ENCODE assay signal across 19 cellular contexts in the genomic region with DNA sequence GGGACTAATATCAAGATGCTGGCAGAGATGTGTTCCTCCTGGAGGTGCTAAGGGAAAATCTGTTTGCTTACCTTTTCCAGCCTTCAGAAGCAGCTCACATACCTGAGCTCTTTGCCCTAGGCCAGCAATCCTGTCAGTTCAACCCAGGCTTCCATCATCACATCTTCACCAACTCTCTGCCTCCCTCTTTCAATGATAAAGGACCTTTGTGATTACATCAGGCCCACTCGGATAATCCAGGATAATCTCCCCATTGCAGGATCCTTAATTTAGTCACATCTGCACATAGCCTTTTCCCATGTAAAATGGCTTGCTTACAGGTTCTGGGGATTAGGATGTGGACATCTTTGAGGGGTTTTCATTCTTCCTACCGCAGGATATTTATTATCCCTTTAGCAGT. TPM values are rescaled to one million over a fixed set of nuclear protein-coding genes. Genes with fewer than 3 reads are reported as not detected.
DNase-seq lines count a peak whose midpoint lies in the region; ATAC-seq and TF ChIP-seq lines count a peak whose summit lies in the region.
"Had no signal": no experiment of that assay in that cellular context is flagged by ENCODE, and none has a peak within 500 bp of the region (broad histone marks: within the 10 kb centered on the region; RNA-seq: fewer than 3 reads in every experiment).

No MANE protein-coding gene starts in this region.

- H3K23ac ChIP-seq in mesenchymal stem cell (ENCODE audit: low read length in 2 of 2) = no peak overlapping the region

- no peak overlapping the region for H3K9ac ChIP-seq in NT2/D1 (ENCODE audit: insufficient read length, low read depth)
- no peak overlapping the region for H3K9ac ChIP-seq in neural progenitor cell
- no peak overlapping the region for H3K9ac ChIP-seq in mesenchymal stem cell (ENCODE audit: low read length)
- H3K9ac ChIP-seq: BLaER1 had no signal

- H3K4me2 ChIP-seq in GM23338 = no peak overlapping the region
- no peak overlapping the region for H3K4me2 ChIP-seq in neural progenitor cell
- no peak overlapping the region for H3K4me2 ChIP-seq in mesenchymal stem cell (ENCODE audit: low read length, poor library complexity, severe bottlenecking)
- H3K4me2 ChIP-seq: BLaER1 had no signal

- H3K36me3 ChIP-seq in GM23338 (ENCODE audit: insufficient read depth) (no peaks in the 10 kb centered on the region), NT2/D1 (ENCODE audit: insufficient read depth, insufficient read length, low read length) (peaks cover 4% of the 10 kb centered on the region), neural progenitor cell (no peaks in the 10 kb centered on the region), mesenchymal stem cell (ENCODE audit: control insufficient read depth in 1 of 2, insufficient read depth in 2 of 2, low read depth in 1 of 2, low read length in 2 of 2) (peaks cover 2 to 4% of the 10 kb centered on the region in 2 experiments)

- H3K4me1 Mint-ChIP-seq in GM23338 (peaks cover 7% of the 10 kb centered on the region), neural progenitor cell (no peaks in the 10 kb centered on the region)

- no peak overlapping the region for H3K27ac Mint-ChIP-seq in GM23338
- H3K27ac Mint-ChIP-seq in neural progenitor cell = no peak overlapping the region

- H4K91ac ChIP-seq in mesenchymal stem cell (ENCODE audit: low read length) = no peak overlapping the region

- no peak overlapping the region for H2AK5ac ChIP-seq in mesenchymal stem cell (ENCODE audit: low read length, severe bottlenecking)

- no peak overlapping the region for H4K8ac ChIP-seq in mesenchymal stem cell (ENCODE audit: low read length)

- H3K18ac ChIP-seq in mesenchymal stem cell (ENCODE audit: low read depth in 1 of 2, low read length in 2 of 2) = no peak overlapping the region

- H3K9me3 ChIP-seq in NT2/D1 (ENCODE audit: insufficient read depth, low read length) = no peaks in the 10 kb centered on the region
- no peaks in the 10 kb centered on the region for H3K9me3 ChIP-seq in neural progenitor cell (ENCODE audit: low read depth)
- no peaks in the 10 kb centered on the region for H3K9me3 ChIP-seq in mesenchymal stem cell (ENCODE audit: control insufficient read depth, low read length)
- H3K9me3 ChIP-seq: BLaER1 had no signal

- WGBS in mesenchymal stem cell = no CpG with 5 or more reads among the region's 2 CpGs

- no peaks in the 10 kb centered on the region for H3K27me3 ChIP-seq in GM23338 (ENCODE audit: insufficient read depth)
- no peaks in the 10 kb centered on the region for H3K27me3 ChIP-seq in NT2/D1 (ENCODE audit: insufficient read depth, insufficient read length)
- H3K27me3 ChIP-seq in neural progenitor cell = no peaks in the 10 kb centered on the region
- no peaks in the 10 kb centered on the region for H3K27me3 ChIP-seq in mesenchymal stem cell (ENCODE audit: control insufficient read depth in 1 of 2, insufficient read depth in 1 of 2, low read length in 2 of 2)
- H3K27me3 ChIP-seq: BLaER1 had no signal

- POLR2A ChIA-PET in RWPE1 (lab: Yijun Ruan, JAX; ENCODE audit: low non-redundant PET) = no interaction called here

- H3K4me3 ChIP-seq in GM23338 (no peak overlapping the region), NT2/D1 (ENCODE audit: insufficient read length, low read depth) (no peak overlapping the region), neural progenitor cell (no peak overlapping the region), mesenchymal stem cell (ENCODE audit: insufficient read depth in 1 of 2, low read depth in 1 of 2, low read length in 2 of 2) (no peak overlapping the region)
- H3K4me3 ChIP-seq: BLaER1, GM12878, K562 had no signal

- H2BK12ac ChIP-seq in mesenchymal stem cell (ENCODE audit: low read length in 2 of 2) = no peak overlapping the region

- CTCF ChIA-PET in RWPE1 (lab: Yijun Ruan, JAX) = no interaction called here

- no peaks in the 10 kb centered on the region; the same call in 1 of the 2 replicates for H3K9me2 ChIP-seq in GM23338 (ENCODE audit: insufficient read depth)

- no peak overlapping the region for H3K27ac ChIP-seq in GM23338 (ENCODE audit: low read depth)
- H3K27ac ChIP-seq in neural progenitor cell = no peak overlapping the region
- H3K27ac ChIP-seq in RWPE1 = no peak overlapping the region
- H3K27ac ChIP-seq in mesenchymal stem cell (ENCODE audit: low read length, poor library complexity, severe bottlenecking) = no peak overlapping the region
- H3K27ac ChIP-seq: BLaER1, HL-60 had no signal

- H3K14ac ChIP-seq in mesenchymal stem cell (ENCODE audit: low read length in 2 of 2) = no peak overlapping the region

- H3K27me3 Mint-ChIP-seq in GM23338 (ENCODE audit: insufficient read depth, low read depth, poor library complexity) (no peaks in the 10 kb centered on the region), neural progenitor cell (ENCODE audit: insufficient read depth, low read depth) (no peaks in the 10 kb centered on the region)
- H3K27me3 Mint-ChIP-seq: CD4-positive, alpha-beta memory T cell had no signal

- DNase-seq in GM23338 (ENCODE audit: low spot score) (peak; percentile 10), NCI-H524 (lab: John Stamatoyannopoulos, UW) (peak; percentile 62 to 79), NT2/D1 (ENCODE audit: low read depth, low spot score) (peak; percentile 30), neural progenitor cell (ENCODE audit: low spot score) (peak; percentile 19), RWPE1 (ENCODE audit: low spot score) (no peak), mesenchymal stem cell (no peak)
- DNase-seq: 8988T; Calu3; CD4-positive, alpha-beta memory T cell; DMS79 treated with DMSO at 0.1 percent for 48 hours; GOT3; H7; IMR-90 had no signal

- no peaks in the 10 kb centered on the region for H3K9me3 Mint-ChIP-seq in GM23338
- no peaks in the 10 kb centered on the region for H3K9me3 Mint-ChIP-seq in neural progenitor cell
- H3K9me3 Mint-ChIP-seq: CD14-positive monocyte; CD4-positive, alpha-beta memory T cell had no signal

- no peaks in the 10 kb centered on the region for H3K36me3 Mint-ChIP-seq in GM23338 (ENCODE audit: low read depth)
- H3K36me3 Mint-ChIP-seq in neural progenitor cell = peaks cover 4% of the 10 kb centered on the region

- H2AFZ ChIP-seq in GM23338 (no peak overlapping the region), neural progenitor cell (replicated peaks) (no peak overlapping the region), mesenchymal stem cell (ENCODE audit: low read depth, low read length) (no peak overlapping the region)

- H3F3A ChIP-seq in GM23338 (replicated peaks; ENCODE audit: low read depth) (no peaks in the 10 kb centered on the region), neural progenitor cell (ENCODE audit: low read depth) (peaks cover 4% of the 10 kb centered on the region)

- H3K4me1 ChIP-seq in GM23338 (ENCODE audit: insufficient read depth) (no peaks in the 10 kb centered on the region), NT2/D1 (ENCODE audit: insufficient read depth, insufficient read length) (no peaks in the 10 kb centered on the region), neural progenitor cell (peaks cover 7% of the 10 kb centered on the region), mesenchymal stem cell (ENCODE audit: control insufficient read depth, insufficient read depth, low read depth, low read length) (no peaks in the 10 kb centered on the region)
- H3K4me1 ChIP-seq: BLaER1 had no signal

- no peak overlapping the region for H2BK5ac ChIP-seq in mesenchymal stem cell (ENCODE audit: low read depth, low read length, poor library complexity, severe bottlenecking)

- H3K4me3 Mint-ChIP-seq in GM23338 (no peak overlapping the region), neural progenitor cell (no peak overlapping the region)
- H3K4me3 Mint-ChIP-seq: CD14-positive monocyte; CD4-positive, alpha-beta memory T cell had no signal

- peaks cover 5% of the 10 kb centered on the region for H3K79me1 ChIP-seq in mesenchymal stem cell (replicated peaks; ENCODE audit: low read length, poor library complexity, severe bottlenecking)

- no peak for TF ChIP-seq CTCF in GM23338 (conservative IDR thresholded peaks at IDR 0.05; ENCODE audit: low read depth in 2 of 2)
- no peak for TF ChIP-seq CTCF in neural progenitor cell (IDR thresholded peaks at IDR 0.05)
- no peak for TF ChIP-seq CTCF in RWPE1 (conservative IDR thresholded peaks at IDR 0.05; ENCODE audit: low read depth)

- ATAC-seq in GM23338 (peak; percentile 57), GM21447 (IDR thresholded peaks at IDR 0.05; ENCODE audit: unreplicated experiment) (no peak)
- ATAC-seq: GM12878, K562 had no signal

- H3K79me2 ChIP-seq in GM23338 (replicated peaks; ENCODE audit: insufficient read depth) (no peaks in the 10 kb centered on the region), neural progenitor cell (ENCODE audit: low read depth) (no peaks in the 10 kb centered on the region)

- H2BK120ac ChIP-seq in mesenchymal stem cell (ENCODE audit: low read depth, low read length) = no peak overlapping the region

- H3K4ac ChIP-seq in mesenchymal stem cell (ENCODE audit: low read depth in 1 of 2, low read length in 2 of 2) = no peak overlapping the region

- no peak overlapping the region for H2BK15ac ChIP-seq in mesenchymal stem cell (ENCODE audit: low read depth, poor library complexity, severe bottlenecking)

- H4K20me1 ChIP-seq in GM23338 (replicated peaks; ENCODE audit: insufficient read depth) (no peaks in the 10 kb centered on the region), neural progenitor cell (ENCODE audit: low read depth) (no peaks in the 10 kb centered on the region)
- H4K20me1 ChIP-seq: BLaER1 had no signal

TF ChIP-seq in GM23338, 12 proteins besides CTCF, POLR2A, EP300 and RAD21 (continues in another document):
- TF ChIP-seq JUNB (IDR thresholded peaks at IDR 0.05; ENCODE audit: unreplicated experiment) (no peak), CREB1 (CRISPR knock-in tag; IDR thresholded peaks at IDR 0.05; ENCODE audit: low read depth) (no peak), ETS1 (IDR thresholded peaks at IDR 0.05) (no peak), EZH2phosphoT487 (IDR thresholded peaks at IDR 0.05; ENCODE audit: unreplicated experiment) (no peak)

RNA-seq across cellular contexts. Expression of gene NSUN3, which starts 58.3 kb away (rescaled TPM):
- total RNA-seq in GM23338 (2014; rRNA removed; shearing (Covaris generic)) = 8.7 and 10.6 TPM in 2 replicates
- 5.4 and 6.3 TPM in 2 replicates for polyA plus RNA-seq in GM23338 (2016; fragmentation: Nextera tagmentation; extraction: Ambion mirVana)
- total RNA-seq in neural progenitor cell (ENCODE audit: low replicate concordance) = 13.4 and 22.3 TPM in 2 replicates
- polyA plus RNA-seq in mesenchymal stem cell (2013, experiment 1 of 2) = 4.4 TPM
- 4.3 TPM for polyA plus RNA-seq in mesenchymal stem cell (2013, experiment 2 of 2)

RNA-seq across cellular contexts. Expression of gene DHFR2, which starts 58.4 kb away (rescaled TPM):
- 1.3 and 1.6 TPM in 2 replicates for total RNA-seq in GM23338 (2014; rRNA removed; shearing (Covaris generic))
- polyA plus RNA-seq in GM23338 (2016; fragmentation: Nextera tagmentation; extraction: Ambion mirVana) = 0.83 and 1.1 TPM in 2 replicates
- 7.0 and 8.8 TPM in 2 replicates for total RNA-seq in neural progenitor cell (ENCODE audit: low replicate concordance)
- polyA plus RNA-seq in mesenchymal stem cell (2013, experiment 1 of 2) = 4.5 TPM
- polyA plus RNA-seq in mesenchymal stem cell (2013, experiment 2 of 2) = 4.5 TPM

Comparison
In these comparisons a context has a peak if more than half of its experiments do, and no peak if none do; other contexts are left out.
1. DNase-seq: peak in GM23338 (single experiment), NCI-H524 (2 of 2), NT2/D1 (single experiment) and neural progenitor cell (single experiment); none in RWPE1 (single experiment) and mesenchymal stem cell (single experiment).